ENCODE assay signal across 1 cellular context in the genomic region with DNA sequence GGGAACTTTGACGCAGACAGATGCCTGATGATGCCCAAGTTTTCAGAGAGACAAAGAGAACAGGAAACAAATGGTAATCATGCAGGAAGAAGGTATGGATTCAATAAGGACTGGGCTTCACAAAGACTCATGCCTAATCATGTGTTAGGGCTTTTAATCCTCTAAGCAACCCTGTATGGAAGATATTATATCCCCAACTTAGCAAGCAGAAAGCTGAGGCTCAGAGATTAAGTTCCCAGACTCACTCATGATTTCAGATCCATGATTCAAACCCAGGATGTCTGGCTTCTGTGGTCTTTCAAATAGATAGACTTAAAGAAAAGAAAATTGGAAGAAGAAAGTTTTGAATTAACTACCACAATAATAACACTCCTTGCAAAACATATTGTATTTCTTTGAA.
TF ChIP-seq lines count a peak whose summit lies in the region.

No MANE protein-coding gene starts in this region.

TF ChIP-seq in K562, 482 proteins besides CTCF, POLR2A, EP300 and RAD21:
- TF ChIP-seq CBFA2T3 (IDR thresholded peaks at IDR 0.05) (peak; percentile 58), TAL1 (IDR thresholded peaks at IDR 0.05) (0 out of 2 replicates have a peak, but pooled peaks have one; percentile 7), HEY1 (CRISPR knock-in tag; IDR thresholded peaks at IDR 0.05; ENCODE audit: borderline replicate concordance) (no peak), SAP30 (IDR thresholded peaks at IDR 0.05; ENCODE audit: borderline replicate concordance, insufficient read depth, low read depth, low read length, poor library complexity, severe bottlenecking) (no peak)
- TF ChIP-seq, protein P1, sequence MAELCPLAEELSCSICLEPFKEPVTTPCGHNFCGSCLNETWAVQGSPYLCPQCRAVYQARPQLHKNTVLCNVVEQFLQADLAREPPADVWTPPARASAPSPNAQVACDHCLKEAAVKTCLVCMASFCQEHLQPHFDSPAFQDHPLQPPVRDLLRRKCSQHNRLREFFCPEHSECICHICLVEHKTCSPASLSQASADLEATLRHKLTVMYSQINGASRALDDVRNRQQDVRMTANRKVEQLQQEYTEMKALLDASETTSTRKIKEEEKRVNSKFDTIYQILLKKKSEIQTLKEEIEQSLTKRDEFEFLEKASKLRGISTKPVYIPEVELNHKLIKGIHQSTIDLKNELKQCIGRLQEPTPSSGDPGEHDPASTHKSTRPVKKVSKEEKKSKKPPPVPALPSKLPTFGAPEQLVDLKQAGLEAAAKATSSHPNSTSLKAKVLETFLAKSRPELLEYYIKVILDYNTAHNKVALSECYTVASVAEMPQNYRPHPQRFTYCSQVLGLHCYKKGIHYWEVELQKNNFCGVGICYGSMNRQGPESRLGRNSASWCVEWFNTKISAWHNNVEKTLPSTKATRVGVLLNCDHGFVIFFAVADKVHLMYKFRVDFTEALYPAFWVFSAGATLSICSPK (IDR thresholded peaks at IDR 0.05; ENCODE audit: borderline replicate concordance): no peak
- TF ChIP-seq, protein P2, sequence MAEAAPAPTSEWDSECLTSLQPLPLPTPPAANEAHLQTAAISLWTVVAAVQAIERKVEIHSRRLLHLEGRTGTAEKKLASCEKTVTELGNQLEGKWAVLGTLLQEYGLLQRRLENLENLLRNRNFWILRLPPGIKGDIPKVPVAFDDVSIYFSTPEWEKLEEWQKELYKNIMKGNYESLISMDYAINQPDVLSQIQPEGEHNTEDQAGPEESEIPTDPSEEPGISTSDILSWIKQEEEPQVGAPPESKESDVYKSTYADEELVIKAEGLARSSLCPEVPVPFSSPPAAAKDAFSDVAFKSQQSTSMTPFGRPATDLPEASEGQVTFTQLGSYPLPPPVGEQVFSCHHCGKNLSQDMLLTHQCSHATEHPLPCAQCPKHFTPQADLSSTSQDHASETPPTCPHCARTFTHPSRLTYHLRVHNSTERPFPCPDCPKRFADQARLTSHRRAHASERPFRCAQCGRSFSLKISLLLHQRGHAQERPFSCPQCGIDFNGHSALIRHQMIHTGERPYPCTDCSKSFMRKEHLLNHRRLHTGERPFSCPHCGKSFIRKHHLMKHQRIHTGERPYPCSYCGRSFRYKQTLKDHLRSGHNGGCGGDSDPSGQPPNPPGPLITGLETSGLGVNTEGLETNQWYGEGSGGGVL (CRISPR knock-in tag; IDR thresholded peaks at IDR 0.05): no peak
